20 cellular contexts compared by ENCODE assay signal in genomic region chr13:111365149-111366005, GRCh38. TPM values are rescaled to one million over a fixed set of nuclear protein-coding genes. Genes with fewer than 3 reads are reported as not detected.
DNase-seq lines count a peak whose midpoint lies in the region; ATAC-seq and TF ChIP-seq lines count a peak whose summit lies in the region.
"Had no signal": no experiment of that assay in that cellular context is flagged by ENCODE, and none has a peak within 500 bp of the region (broad histone marks: within the 10 kb centered on the region; RNA-seq: fewer than 3 reads in every experiment).

No MANE protein-coding gene starts in this region.

- no peaks in the 10 kb centered on the region for H3K4me1 Mint-ChIP-seq in activated CD4-positive, alpha-beta T cell treated with anti-CD3 and anti-CD28 coated beads, Interleukin-2, amount 10 ng/mL, durations not matched to agents 24 days and 14 days
- H3K4me1 Mint-ChIP-seq: CD4-positive, CD25-positive, alpha-beta regulatory T cell; CD8-positive, alpha-beta memory T cell had no signal

- TF ChIP-seq EP300 in esophagus muscularis mucosa (IDR thresholded peaks at IDR 0.05) = no peak

- no peak overlapping the region for H3K27ac Mint-ChIP-seq in activated CD4-positive, alpha-beta T cell treated with anti-CD3 and anti-CD28 coated beads, Interleukin-2, amount 10 ng/mL, durations not matched to agents 24 days and 14 days
- H3K27ac Mint-ChIP-seq: CD4-positive, CD25-positive, alpha-beta regulatory T cell; CD8-positive, alpha-beta memory T cell had no signal

- ATAC-seq in PC-3 (no peak), HG03521 (IDR thresholded peaks at IDR 0.05; ENCODE audit: unreplicated experiment) (no peak)

- peak; percentile 32 for DNase-seq in activated CD4-positive, alpha-beta T cell treated with anti-CD3 and anti-CD28 coated beads, Interleukin-2, amount 10 ng/mL, durations not matched to agents 24 days and 14 days
- no peak for DNase-seq in activated CD4-positive, alpha-beta T cell treated with anti-CD3 and anti-CD28 coated beads, Interleukin-2, amount 50 U/mL, for 48 hours
- peak; percentile 87 for DNase-seq in esophagus muscularis mucosa (ENCODE audit: extremely low spot score)
- no peak for DNase-seq in neuronal stem cell (ENCODE audit: low spot score)
- no peak for DNase-seq in PC-3
- DNase-seq: ACHN; BE2C; C1 segment of cervical spinal cord; CD4-positive, CD25-positive, alpha-beta regulatory T cell; CD8-positive, alpha-beta memory T cell; COR-L47; DMS 273 treated with DMSO at 0.1 percent for 48 hours; DMS53; DND-41; EL; H9 had no signal

- H3K9ac ChIP-seq in neuronal stem cell (ENCODE audit: low read depth, low read length, poor library complexity) = no peak overlapping the region
- H3K9ac ChIP-seq in PC-3 (ENCODE audit: low read length) = no peak overlapping the region

- H3K79me1 ChIP-seq in neuronal stem cell (ENCODE audit: low read depth, low read length) = no peaks in the 10 kb centered on the region

- POLR2A ChIA-PET in PC-3 (lab: Charles Lee; ENCODE audit: unreplicated experiment) = no interaction called here

- H4K20me1 ChIP-seq in PC-3 (ENCODE audit: low read length) = no peaks in the 10 kb centered on the region

- no peaks in the 10 kb centered on the region for H3K9me3 ChIP-seq in esophagus muscularis mucosa
- no peaks in the 10 kb centered on the region for H3K9me3 ChIP-seq in neuronal stem cell (replicated peaks in 1 of 2; ENCODE audit: control insufficient read depth in 2 of 2, insufficient read depth in 1 of 2, low read depth in 1 of 2, low read length in 2 of 2)
- no peaks in the 10 kb centered on the region for H3K9me3 ChIP-seq in PC-3 (ENCODE audit: low read length)
- H3K9me3 ChIP-seq: BE2C had no signal

- peaks cover 1% of the 10 kb centered on the region for H3K27me3 Mint-ChIP-seq in activated CD4-positive, alpha-beta T cell treated with anti-CD3 and anti-CD28 coated beads, Interleukin-2, amount 10 ng/mL, durations not matched to agents 24 days and 14 days
- H3K27me3 Mint-ChIP-seq: CD4-positive, CD25-positive, alpha-beta regulatory T cell had no signal

- no peak overlapping the region for H3K23ac ChIP-seq in neuronal stem cell (ENCODE audit: low read depth, low read length, poor library complexity)

- 86% methylated on average over 17 of the region's 17 CpGs for WGBS in esophagus muscularis mucosa
- no CpG with 5 or more reads among the region's 17 CpGs for WGBS in neuronal stem cell (ENCODE audit: extremely low coverage in 2 of 2, insufficient read length in 2 of 2, insufficient replicate concordance in 1 of 2), 2 donors

- no TSS peak for BruUV-seq in PC-3 (replicated peaks; lab: Mats Ljungman, UMichigan)

- no peaks in the 10 kb centered on the region for H3K79me2 ChIP-seq in PC-3 (ENCODE audit: low read length)

- H3K27me3 ChIP-seq in esophagus muscularis mucosa (peaks cover 0 to 37% (median 0%) of the 10 kb centered on the region in 4 donors), neuronal stem cell (ENCODE audit: control insufficient read depth in 3 of 3, insufficient read depth in 3 of 3, low read depth in 1 of 3, low read length in 3 of 3) (peaks cover 0 to 9% (median 0%) of the 10 kb centered on the region in 3 experiments), PC-3 (ENCODE audit: low read length) (peaks cover 75% of the 10 kb centered on the region)

- CTCF ChIA-PET in PC-3 (lab: Charles Lee) = no interaction called here

- H3K9me3 Mint-ChIP-seq in activated CD4-positive, alpha-beta T cell treated with anti-CD3 and anti-CD28 coated beads, Interleukin-2, amount 10 ng/mL, durations not matched to agents 24 days and 14 days = no peaks in the 10 kb centered on the region
- H3K9me3 Mint-ChIP-seq: CD8-positive, alpha-beta memory T cell had no signal

- H3K14ac ChIP-seq in neuronal stem cell (ENCODE audit: low read length) = no peak overlapping the region

- H3K4me1 ChIP-seq in esophagus muscularis mucosa (no peaks in the 10 kb centered on the region), neuronal stem cell (ENCODE audit: control insufficient read depth in 2 of 2, insufficient read depth in 1 of 2, low read depth in 1 of 2, low read length in 2 of 2) (no peaks in the 10 kb centered on the region), PC-3 (ENCODE audit: insufficient read depth, low read length) (no peaks in the 10 kb centered on the region)
- H3K4me1 ChIP-seq: BE2C had no signal

- no peak overlapping the region for H2AK5ac ChIP-seq in neuronal stem cell (ENCODE audit: low read depth, low read length)

- H3K4me3 Mint-ChIP-seq in activated CD4-positive, alpha-beta T cell treated with anti-CD3 and anti-CD28 coated beads, Interleukin-2, amount 10 ng/mL, durations not matched to agents 24 days and 14 days = no peak overlapping the region
- H3K4me3 Mint-ChIP-seq: CD4-positive, CD25-positive, alpha-beta regulatory T cell; CD8-positive, alpha-beta memory T cell; H9 had no signal

- H2AFZ ChIP-seq in neuronal stem cell (ENCODE audit: low read length) (no peak overlapping the region), PC-3 (ENCODE audit: low read length) (no peak overlapping the region)

- peak overlapping the region; percentile 77 for H2BK15ac ChIP-seq in neuronal stem cell (ENCODE audit: low read length)

- H4K91ac ChIP-seq in neuronal stem cell (ENCODE audit: low read depth, low read length, poor library complexity) = no peak overlapping the region

- no peaks in the 10 kb centered on the region for H3K36me3 Mint-ChIP-seq in activated CD4-positive, alpha-beta T cell treated with anti-CD3 and anti-CD28 coated beads, Interleukin-2, amount 10 ng/mL, durations not matched to agents 24 days and 14 days (ENCODE audit: low read depth)
- H3K36me3 Mint-ChIP-seq: CD4-positive, CD25-positive, alpha-beta regulatory T cell; CD8-positive, alpha-beta memory T cell had no signal

- no peak overlapping the region for H4K8ac ChIP-seq in neuronal stem cell (ENCODE audit: low read depth, low read length)

- H2BK5ac ChIP-seq in neuronal stem cell (ENCODE audit: low read length) = no peak overlapping the region

- H3K4ac ChIP-seq in neuronal stem cell (ENCODE audit: low read length) = no peak overlapping the region

- intact Hi-C loops in activated CD4-positive, alpha-beta T cell treated with anti-CD3 and anti-CD28 coated beads, Interleukin-2, amount 10 ng/mL, durations not matched to agents 24 days and 14 days (cut with micrococcal nuclease) = no loop called here
- intact Hi-C loops in esophagus muscularis mucosa (cut with DNase I) (no loop called here), PC-3 (cut with micrococcal nuclease) (no loop called here)

- H2BK12ac ChIP-seq in neuronal stem cell (ENCODE audit: low read length) = no peak overlapping the region

- no peak for TF ChIP-seq CTCF in esophagus muscularis mucosa (IDR thresholded peaks at IDR 0.05)
- TF ChIP-seq CTCF in PC-3 (conservative IDR thresholded peaks at IDR 0.05; ENCODE audit: low read depth, low read length) = no peak

- no peak overlapping the region for H3K4me3 ChIP-seq in esophagus muscularis mucosa
- H3K4me3 ChIP-seq in neuronal stem cell (ENCODE audit: low read length in 2 of 2) = no peak overlapping the region
- no peak overlapping the region for H3K4me3 ChIP-seq in PC-3 (ENCODE audit: low read length)

- TF ChIP-seq POLR2A in esophagus muscularis mucosa (IDR thresholded peaks at IDR 0.05; ENCODE audit: low read depth) = no peak

- H3K4me2 ChIP-seq in neuronal stem cell (ENCODE audit: insufficient read depth, low read length, poor library complexity, severe bottlenecking) (no peak overlapping the region), PC-3 (ENCODE audit: low read length) (no peak overlapping the region)

- no peaks in the 10 kb centered on the region for H3K36me3 ChIP-seq in esophagus muscularis mucosa
- H3K36me3 ChIP-seq in neuronal stem cell (replicated peaks in 1 of 2; ENCODE audit: control insufficient read depth in 2 of 2, insufficient read depth in 2 of 2, low read length in 2 of 2) = no peaks in the 10 kb centered on the region
- H3K36me3 ChIP-seq in PC-3 (ENCODE audit: low read depth, low read length) = no peaks in the 10 kb centered on the region
- H3K36me3 ChIP-seq: BE2C had no signal

- no peak overlapping the region for H3K27ac ChIP-seq in esophagus muscularis mucosa (replicated peaks in 1 of 4)
- no peak overlapping the region for H3K27ac ChIP-seq in neuronal stem cell (replicated peaks; ENCODE audit: low read length)
- H3K27ac ChIP-seq in PC-3 (ENCODE audit: low read length) = no peak overlapping the region
- H3K27ac ChIP-seq: HL-60 had no signal

- no peaks in the 10 kb centered on the region for H3K9me2 ChIP-seq in PC-3 (replicated peaks; ENCODE audit: low read length)

- H3K18ac ChIP-seq in neuronal stem cell (ENCODE audit: low read length) = peak overlapping the region; percentile 45

- no peak overlapping the region for H2BK120ac ChIP-seq in neuronal stem cell (ENCODE audit: low read depth, low read length)

- H3F3A ChIP-seq in PC-3 (ENCODE audit: low read length, unreplicated experiment) = no peaks in the 10 kb centered on the region

RNA-seq across cellular contexts. Expression of gene TEX29, which starts 44.9 kb away (rescaled TPM):
- total RNA-seq in activated CD4-positive, alpha-beta T cell treated with anti-CD3 and anti-CD28 coated beads, Interleukin-2, amount 10 ng/mL, durations not matched to agents 24 days and 14 days = 0.50 and 0.51 TPM in 2 replicates
- total RNA-seq in esophagus muscularis mucosa (under 1 TPM in 2 of 4 donors, not detected in 2; 0.83 to 0.99 TPM), PC-3 (2014; rRNA removed) (not detected in 2 replicates)
- 0.17 TPM for polyA plus RNA-seq in neuronal stem cell (2013, experiment 1 of 2)
- 0.26 TPM for polyA plus RNA-seq in neuronal stem cell (2013, experiment 2 of 2)
- total RNA-seq: CD4-positive, CD25-positive, alpha-beta regulatory T cell; CD8-positive, alpha-beta memory T cell; G401; H1 had no signal
- polyA plus RNA-seq: CD4-positive, CD25-positive, alpha-beta regulatory T cell; CD8-positive, alpha-beta memory T cell had no signal

Comparison
In these comparisons a context has a peak if more than half of its experiments do, and no peak if none do; other contexts are left out.
1. DNase-seq: peak in activated CD4-positive, alpha-beta T cell treated with anti-CD3 and anti-CD28 coated beads, Interleukin-2, amount 10 ng/mL, durations not matched to agents 24 days and 14 days (single experiment) and esophagus muscularis mucosa (single experiment); none in activated CD4-positive, alpha-beta T cell treated with anti-CD3 and anti-CD28 coated beads, Interleukin-2, amount 50 U/mL, for 48 hours (0 of 2), neuronal stem cell (single experiment) and PC-3 (single experiment).